Comparison of ENCODE assay signal across 18 cellular contexts in the genomic region with DNA sequence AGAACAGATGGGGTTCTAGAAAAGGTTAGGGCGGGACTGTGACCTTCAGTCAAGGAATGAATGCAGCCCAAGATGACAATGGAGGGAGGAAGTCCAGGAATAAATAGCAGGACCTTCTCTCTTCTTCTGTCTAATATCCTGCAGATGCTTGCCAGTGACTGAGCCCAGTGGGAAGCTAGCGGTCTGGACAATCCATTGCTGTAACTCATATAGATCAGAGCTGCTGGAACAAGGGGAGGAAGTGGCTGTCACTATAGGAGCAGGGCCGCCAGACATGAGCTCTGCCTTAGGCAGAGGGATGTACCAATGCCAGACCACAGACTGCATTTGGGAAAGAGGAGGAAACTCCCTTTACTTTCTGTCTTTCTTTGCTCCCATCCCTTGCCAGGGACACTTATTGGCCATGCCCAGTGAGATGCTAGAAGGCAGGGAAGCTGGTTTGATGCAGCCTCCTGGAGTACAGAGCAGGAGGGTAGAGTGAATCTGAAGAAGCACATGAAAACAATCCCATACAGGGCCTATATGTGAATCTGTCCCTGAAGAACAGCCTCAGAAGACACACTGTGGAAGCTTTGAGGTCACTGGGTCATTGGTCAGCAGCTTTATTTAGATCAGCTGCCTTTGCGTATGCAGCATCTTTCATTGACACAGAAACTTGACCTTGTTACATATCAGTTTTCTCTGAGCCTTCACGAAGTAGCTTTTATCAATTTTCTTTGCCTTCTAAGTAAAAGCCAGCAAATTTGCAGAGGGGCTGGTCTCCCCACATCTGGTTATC.
DNase-seq lines count a peak whose midpoint lies in the region; ATAC-seq and TF ChIP-seq lines count a peak whose summit lies in the region.
"Had no signal": no experiment of that assay in that cellular context is flagged by ENCODE, and none has a peak within 500 bp of the region (broad histone marks: within the 10 kb centered on the region; RNA-seq: fewer than 3 reads in every experiment).

No MANE protein-coding gene starts in this region.

- DNase-seq in left ventricle myocardium inferior (no peak), Right ventricle myocardium superior (no peak), NCI-H69 (lab: John Stamatoyannopoulos, UW) (peak; percentile 49), right cardiac atrium (no peak), upper lobe of right lung (no peak), T1000 (lab: John Stamatoyannopoulos, UW) (no peak)
- DNase-seq in activated T-cell treated with anti-CD3 and anti-CD28 coated beads, Interleukin-2, amount 50 U/mL, for 48 hours, result no peak
- DNase-seq: AML-193, Caco-2, MG63, NCI-H1105 treated with DMSO at 0.1 percent for 48 hours, NCI-H187 treated with DMSO at 0.1 percent for 48 hours, SIG-M5 had no signal

- ATAC-seq in Right ventricle myocardium superior (ENCODE audit: poor library complexity) (no peak), right cardiac atrium (peak; percentile 16 to 23), upper lobe of right lung (peak; percentile 19), HG03442 (IDR thresholded peaks at IDR 0.05; ENCODE audit: unreplicated experiment) (no peak)
- ATAC-seq: GM23338, HepG2, Panc1 had no signal

- H3K4me3 ChIP-seq in left ventricle myocardium inferior (no peak overlapping the region), right cardiac atrium (ENCODE audit: low read length) (no peak overlapping the region), upper lobe of right lung (no peak overlapping the region)
- H3K4me3 ChIP-seq: GM23338, MG63 had no signal

- peaks cover 4% of the 10 kb centered on the region for H3K9me3 ChIP-seq in left ventricle myocardium inferior (replicated peaks)
- H3K9me3 ChIP-seq in right cardiac atrium (ENCODE audit: control insufficient read depth, low read length), result no peaks in the 10 kb centered on the region
- H3K9me3 ChIP-seq in upper lobe of right lung, result no peaks in the 10 kb centered on the region
- H3K9me3 ChIP-seq: Caco-2, MG63 had no signal

- 58% methylated on average over 5 of the region's 5 CpGs for WGBS in right cardiac atrium

- H3K4me1 ChIP-seq in left ventricle myocardium inferior, result peaks cover 34% of the 10 kb centered on the region
- peaks cover 3% of the 10 kb centered on the region for H3K4me1 ChIP-seq in right cardiac atrium (ENCODE audit: control insufficient read depth, insufficient read depth, low read length)
- H3K4me1 ChIP-seq in upper lobe of right lung, result no peaks in the 10 kb centered on the region
- H3K4me1 ChIP-seq: Caco-2 had no signal

- TF ChIP-seq CTCF in left ventricle myocardium inferior (IDR thresholded peaks at IDR 0.05; ENCODE audit: borderline replicate concordance) (no peak), upper lobe of right lung (IDR thresholded peaks at IDR 0.05) (no peak)

- intact Hi-C loops in left ventricle myocardium inferior (cut with micrococcal nuclease), result no loop called here
- intact Hi-C loops in Right ventricle myocardium superior (cut with DNase I), result no loop called here
- intact Hi-C loops in right cardiac atrium (cut with DNase I), result no loop called here
- intact Hi-C loops in upper lobe of right lung (cut with DNase I), result no loop called here

- H3K27me3 ChIP-seq in left ventricle myocardium inferior (ENCODE audit: low read depth) (no peaks in the 10 kb centered on the region), right cardiac atrium (ENCODE audit: control insufficient read depth, insufficient read depth) (no peaks in the 10 kb centered on the region), upper lobe of right lung (no peaks in the 10 kb centered on the region)
- H3K27me3 ChIP-seq: MG63 had no signal

- H3K36me3 ChIP-seq in left ventricle myocardium inferior (no peaks in the 10 kb centered on the region), upper lobe of right lung (no peaks in the 10 kb centered on the region)
- H3K36me3 ChIP-seq: MG63 had no signal

- H3K27ac ChIP-seq in left ventricle myocardium inferior (replicated peaks) (peak overlapping the region; percentile 23), right cardiac atrium (ENCODE audit: low read length) (no peak overlapping the region), upper lobe of right lung (no peak overlapping the region)
- H3K27ac ChIP-seq: KMS-11 had no signal

Comparison
In these comparisons a context has a peak if more than half of its experiments do, and no peak if none do; other contexts are left out.
1. ATAC-seq: peak in right cardiac atrium (2 of 2) and upper lobe of right lung (single experiment); none in Right ventricle myocardium superior (single experiment) and HG03442 (single experiment).